Comparison of ENCODE assay signal across 8 cellular contexts in the genomic region with DNA sequence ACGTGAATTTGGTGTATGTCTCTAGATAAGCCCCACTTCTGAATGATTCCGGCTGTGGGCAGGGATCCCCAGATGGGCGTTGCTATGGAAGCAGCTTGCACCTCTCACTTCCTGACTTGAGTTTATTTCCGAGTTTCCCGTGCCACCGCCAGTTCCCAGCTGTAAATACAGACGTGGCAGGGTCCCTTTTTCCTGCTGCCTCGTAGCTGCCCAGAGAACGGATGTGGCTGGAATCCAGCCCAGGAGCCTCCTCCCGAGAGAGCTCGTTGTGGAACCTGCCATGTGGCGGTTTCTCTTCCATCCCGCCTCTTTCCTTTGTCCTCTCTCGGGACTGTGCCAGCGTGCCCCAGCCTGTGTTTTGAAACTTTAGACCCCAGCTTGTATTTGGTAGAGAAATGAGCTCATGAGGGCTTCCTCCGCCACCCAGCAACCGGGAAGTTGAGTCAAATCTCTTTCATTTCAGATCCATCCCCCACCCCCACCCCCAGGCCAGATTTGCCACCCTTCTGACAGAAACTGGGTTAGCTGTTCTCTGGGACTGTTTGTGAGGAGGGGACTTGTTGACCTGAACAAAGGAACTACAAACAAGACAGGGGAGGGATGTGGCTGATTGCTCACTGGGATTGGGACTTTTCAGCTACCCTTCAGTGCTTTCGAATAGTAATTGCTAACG.
DNase-seq lines count a peak whose midpoint lies in the region; ATAC-seq and TF ChIP-seq lines count a peak whose summit lies in the region.

No MANE protein-coding gene starts in this region.

- no peaks in the 10 kb centered on the region for H4K20me1 ChIP-seq in SK-N-SH (ENCODE audit: insufficient read depth)

- H3K4me3 ChIP-seq in SK-N-SH (ENCODE audit: low read depth in 2 of 2, low read length in 1 of 2) (peak overlapping the region; percentile 46 to 57), endocrine pancreas (ENCODE audit: control insufficient read depth, insufficient read depth, low read length) (peak overlapping the region; percentile 47), mesendoderm (ENCODE audit: low read length) (no peak overlapping the region), thymus (ENCODE audit: low read length) (peak overlapping the region; percentile 21)

- no peak overlapping the region for H2AFZ ChIP-seq in SK-N-SH (ENCODE audit: low read depth)

- peak overlapping the region; percentile 88 for H3K18ac ChIP-seq in mesendoderm (ENCODE audit: low read length)

- H3K56ac ChIP-seq in mesendoderm (ENCODE audit: low read length) = peak overlapping the region; percentile 85

- H3K27me3 ChIP-seq in SK-N-SH (ENCODE audit: insufficient read depth) (no peaks in the 10 kb centered on the region), endocrine pancreas (ENCODE audit: control insufficient read depth, insufficient read depth, low read length) (no peaks in the 10 kb centered on the region), mesendoderm (ENCODE audit: insufficient read depth, low read length, poor library complexity) (no peaks in the 10 kb centered on the region), thymus (ENCODE audit: control insufficient read depth, insufficient read depth) (no peaks in the 10 kb centered on the region)

- no peak overlapping the region for H3K23ac ChIP-seq in mesendoderm (ENCODE audit: low read length)

- no peak overlapping the region for H4K8ac ChIP-seq in mesendoderm (ENCODE audit: low read depth, low read length)

- ATAC-seq in HG03108 (IDR thresholded peaks at IDR 0.05; ENCODE audit: unreplicated experiment) (no peak), GM19452 (IDR thresholded peaks at IDR 0.05; ENCODE audit: unreplicated experiment) (no peak)

- H2AK5ac ChIP-seq in mesendoderm (ENCODE audit: low read length) = no peak overlapping the region

- H3K9me3 ChIP-seq in SK-N-SH = no peaks in the 10 kb centered on the region
- no peaks in the 10 kb centered on the region for H3K9me3 ChIP-seq in endocrine pancreas (ENCODE audit: control insufficient read depth, low read length)
- no peaks in the 10 kb centered on the region for H3K9me3 ChIP-seq in thymus (ENCODE audit: control insufficient read depth)

- CTCF ChIA-PET in SK-N-SH (lab: Yijun Ruan, JAX) = interaction anchor here (0.7 to 1.6 kb wide), 7 partner anchors 55 to 231 kb away, joined by 3 to 6 read pairs (median 4); no protein-coding TSS in a partner anchor

- no peak overlapping the region for H2BK120ac ChIP-seq in mesendoderm (ENCODE audit: low read depth, low read length)

- TF ChIP-seq EP300 in SK-N-SH (IDR thresholded peaks at IDR 0.05; ENCODE audit: borderline replicate concordance in 1 of 2, low read depth in 1 of 2, low read length in 1 of 2) = 0 out of 4 replicates have a peak, but pooled peaks have one; percentile 12 to 37

- peaks cover 67% of the 10 kb centered on the region for H3F3A ChIP-seq in SK-N-SH (replicated peaks; ENCODE audit: insufficient read depth)

- no peak for TF ChIP-seq CTCF in SK-N-SH (IDR thresholded peaks at IDR 0.05)

- H3K36me3 ChIP-seq in SK-N-SH (replicated peaks in 1 of 2; ENCODE audit: control insufficient read depth in 1 of 2, insufficient read depth in 2 of 2, low read length in 1 of 2) (no peaks in the 10 kb centered on the region), endocrine pancreas (ENCODE audit: control insufficient read depth, insufficient read depth, low read length) (no peaks in the 10 kb centered on the region), mesendoderm (ENCODE audit: control insufficient read depth, insufficient read depth, low read length) (no peaks in the 10 kb centered on the region), thymus (ENCODE audit: control insufficient read depth, insufficient read depth) (no peaks in the 10 kb centered on the region)

- H3K9ac ChIP-seq in SK-N-SH (peak overlapping the region; percentile 85), endocrine pancreas (ENCODE audit: control insufficient read depth, insufficient read depth, low read length) (peak overlapping the region; percentile 74), mesendoderm (ENCODE audit: low read length) (peak overlapping the region; percentile 57)

- peaks cover 2% of the 10 kb centered on the region for H3K79me1 ChIP-seq in mesendoderm (ENCODE audit: low read length)

- DNase-seq in ELR (ENCODE audit: low read depth) = peak; percentile 93
- peak; percentile 99 for DNase-seq in M059J (ENCODE audit: low read depth)
- peak; percentile 68 for DNase-seq in SK-N-SH
- peak; percentile 79 for DNase-seq in mesendoderm

- H3K79me2 ChIP-seq in SK-N-SH (ENCODE audit: insufficient read depth) (peaks cover 46% of the 10 kb centered on the region), mesendoderm (ENCODE audit: control insufficient read depth, insufficient read depth, low read length) (no peaks in the 10 kb centered on the region)

- no peak overlapping the region for H2BK15ac ChIP-seq in mesendoderm (replicated peaks; ENCODE audit: low read depth)

- H3K4me2 ChIP-seq in SK-N-SH (peak overlapping the region; percentile 84), mesendoderm (ENCODE audit: low read length) (peak overlapping the region; percentile 19)

- H3K9me2 ChIP-seq in SK-N-SH = no peaks in the 10 kb centered on the region

- H3K4ac ChIP-seq in mesendoderm (ENCODE audit: low read depth, low read length) = peak overlapping the region; percentile 93

- 28% methylated on average over 19 of the region's 19 CpGs for WGBS in SK-N-SH (ENCODE audit: low lambda C conversion rate)
- no CpG with 5 or more reads among the region's 19 CpGs for WGBS in mesendoderm (ENCODE audit: extremely low coverage, insufficient coverage, low lambda C conversion rate)
- 12% methylated on average over 19 of the region's 19 CpGs for WGBS in thymus

- H3K4me1 ChIP-seq in SK-N-SH (ENCODE audit: control insufficient read depth in 1 of 2, insufficient read depth in 2 of 2, low read depth in 1 of 2, low read length in 1 of 2) (peaks cover 25 to 41% of the 10 kb centered on the region in 2 experiments), endocrine pancreas (ENCODE audit: control insufficient read depth, insufficient read depth, low read length) (no peaks in the 10 kb centered on the region), mesendoderm (ENCODE audit: control insufficient read depth, low read depth, low read length) (peaks cover 11% of the 10 kb centered on the region), thymus (ENCODE audit: control insufficient read depth, insufficient read depth, low read length) (peaks cover 9% of the 10 kb centered on the region)

- TF ChIP-seq RAD21 in SK-N-SH (IDR thresholded peaks at IDR 0.05; ENCODE audit: low read length) = peak; percentile 22; the same call in 1 of the 2 replicates

- H2BK5ac ChIP-seq in mesendoderm (ENCODE audit: low read length) = no peak overlapping the region

- peak overlapping the region; percentile 98 to 100 for H3K27ac ChIP-seq in SK-N-SH (ENCODE audit: low read depth in 2 of 2, low read length in 1 of 2)
- H3K27ac ChIP-seq in mesendoderm (ENCODE audit: low read depth, low read length) = peak overlapping the region; percentile 20
- H3K27ac ChIP-seq in thymus (ENCODE audit: low read depth) = peak overlapping the region; percentile 71

- POLR2A ChIA-PET in SK-N-SH (lab: Yijun Ruan, JAX) = interaction anchor here (0.6 to 3.5 kb wide), 16 partner anchors 9 to 206 kb away, joined by 3 to 50 read pairs (median 4); a partner anchor contains a TSS

- H4K5ac ChIP-seq in mesendoderm (ENCODE audit: low read length) = no peak overlapping the region

TF ChIP-seq in SK-N-SH, 30 proteins besides CTCF, POLR2A, EP300 and RAD21 (continues in another document):
- TF ChIP-seq POLR2AphosphoS5 (IDR thresholded peaks at IDR 0.05; ENCODE audit: low read depth, low read length) (peak; percentile 65), FOSL2 (IDR thresholded peaks at IDR 0.05; ENCODE audit: borderline replicate concordance, low read depth) (0 out of 2 replicates have a peak, but pooled peaks have one; percentile 11), FOXJ3 (CRISPR knock-in tag; IDR thresholded peaks at IDR 0.05) (0 out of 2 replicates have a peak, but pooled peaks have one; percentile 17), ELF1 (IDR thresholded peaks at IDR 0.05) (peak; percentile 24; the same call in 1 of the 2 replicates), TAF1 (IDR thresholded peaks at IDR 0.05; ENCODE audit: borderline replicate concordance, low read depth, low read length) (peak; percentile 51), RFX5 (IDR thresholded peaks at IDR 0.05; ENCODE audit: low read length) (peak; percentile 49; the same call in 1 of the 2 replicates), YY1 (IDR thresholded peaks at IDR 0.05; ENCODE audit: low read depth) (no peak; the same call in 1 of the 2 replicates), MEF2A (IDR thresholded peaks at IDR 0.05; ENCODE audit: borderline replicate concordance, low read depth) (no peak), MXI1 (IDR thresholded peaks at IDR 0.05; ENCODE audit: low read depth, low read length) (peak; percentile 93)
- TF ChIP-seq, protein P1, sequence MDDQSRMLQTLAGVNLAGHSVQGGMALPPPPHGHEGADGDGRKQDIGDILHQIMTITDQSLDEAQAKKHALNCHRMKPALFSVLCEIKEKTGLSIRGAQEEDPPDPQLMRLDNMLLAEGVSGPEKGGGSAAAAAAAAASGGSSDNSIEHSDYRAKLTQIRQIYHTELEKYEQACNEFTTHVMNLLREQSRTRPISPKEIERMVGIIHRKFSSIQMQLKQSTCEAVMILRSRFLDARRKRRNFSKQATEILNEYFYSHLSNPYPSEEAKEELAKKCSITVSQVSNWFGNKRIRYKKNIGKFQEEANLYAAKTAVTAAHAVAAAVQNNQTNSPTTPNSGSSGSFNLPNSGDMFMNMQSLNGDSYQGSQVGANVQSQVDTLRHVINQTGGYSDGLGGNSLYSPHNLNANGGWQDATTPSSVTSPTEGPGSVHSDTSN (IDR thresholded peaks at IDR 0.05) = peak; percentile 19; the same call in 1 of the 2 replicates
- TF ChIP-seq, protein P2, sequence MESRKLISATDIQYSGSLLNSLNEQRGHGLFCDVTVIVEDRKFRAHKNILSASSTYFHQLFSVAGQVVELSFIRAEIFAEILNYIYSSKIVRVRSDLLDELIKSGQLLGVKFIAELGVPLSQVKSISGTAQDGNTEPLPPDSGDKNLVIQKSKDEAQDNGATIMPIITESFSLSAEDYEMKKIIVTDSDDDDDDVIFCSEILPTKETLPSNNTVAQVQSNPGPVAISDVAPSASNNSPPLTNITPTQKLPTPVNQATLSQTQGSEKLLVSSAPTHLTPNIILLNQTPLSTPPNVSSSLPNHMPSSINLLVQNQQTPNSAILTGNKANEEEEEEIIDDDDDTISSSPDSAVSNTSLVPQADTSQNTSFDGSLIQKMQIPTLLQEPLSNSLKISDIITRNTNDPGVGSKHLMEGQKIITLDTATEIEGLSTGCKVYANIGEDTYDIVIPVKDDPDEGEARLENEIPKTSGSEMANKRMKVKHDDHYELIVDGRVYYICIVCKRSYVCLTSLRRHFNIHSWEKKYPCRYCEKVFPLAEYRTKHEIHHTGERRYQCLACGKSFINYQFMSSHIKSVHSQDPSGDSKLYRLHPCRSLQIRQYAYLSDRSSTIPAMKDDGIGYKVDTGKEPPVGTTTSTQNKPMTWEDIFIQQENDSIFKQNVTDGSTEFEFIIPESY (IDR thresholded peaks at IDR 0.05; ENCODE audit: borderline replicate concordance, low read depth) = 0 out of 2 replicates have a peak, but pooled peaks have one; percentile 55

Comparison
In these comparisons a context has a peak if more than half of its experiments do, and no peak if none do; other contexts are left out.
1. H3K27ac ChIP-seq: peak in every context shown above with its lines; median percentile 99 in SK-N-SH; 71 in thymus; 20 in mesendoderm.